Comparison of ENCODE assay signal across 20 cellular contexts in the genomic region with DNA sequence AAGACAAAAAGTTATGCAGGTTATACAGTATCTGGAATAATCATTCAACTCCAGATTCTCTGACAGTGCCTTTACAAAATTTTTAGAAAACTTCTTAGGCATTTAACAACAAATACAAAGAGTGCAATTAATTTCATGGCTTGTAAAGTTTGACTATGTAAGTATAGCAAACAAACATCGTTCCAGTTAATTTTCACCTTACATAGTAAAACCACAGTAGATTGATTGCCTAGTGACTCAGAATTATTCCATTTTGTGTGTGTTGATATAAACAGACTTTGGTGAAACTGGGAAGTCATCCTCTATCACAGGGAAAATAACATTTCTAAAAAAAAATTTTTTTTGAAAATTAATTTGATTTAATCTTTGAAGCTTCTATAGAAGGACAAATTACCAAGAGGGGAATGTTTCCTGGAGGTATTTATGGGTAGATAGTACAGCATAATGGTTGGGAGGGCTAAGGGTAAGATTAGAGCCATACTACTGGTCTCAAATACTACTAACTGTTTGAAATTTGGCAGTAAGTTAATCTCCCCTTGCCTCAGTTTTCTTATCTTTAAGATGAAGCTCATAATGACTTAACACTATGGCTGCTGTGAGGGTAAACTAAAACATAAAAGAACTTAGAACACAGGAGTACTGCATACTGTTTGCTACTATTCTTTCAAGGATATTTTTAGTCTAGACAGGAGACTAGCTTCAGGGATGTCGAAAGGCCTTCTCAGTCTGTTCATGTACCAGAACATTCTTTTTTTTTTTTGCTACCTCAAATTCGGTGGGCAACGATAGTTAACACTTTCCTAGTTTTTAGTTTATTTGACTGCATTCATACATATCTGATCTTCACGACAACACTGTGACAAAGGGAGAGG. TPM values are rescaled to one million over a fixed set of nuclear protein-coding genes. Genes with fewer than 3 reads are reported as not detected.
DNase-seq lines count a peak whose midpoint lies in the region; ATAC-seq, FAIRE-seq and TF ChIP-seq lines count a peak whose summit lies in the region.
"Had no signal": no experiment of that assay in that cellular context is flagged by ENCODE, and none has a peak within 500 bp of the region (broad histone marks: within the 10 kb centered on the region; RNA-seq: fewer than 3 reads in every experiment).

No MANE protein-coding gene starts in this region.

- H3K4me1 ChIP-seq in endodermal cell (ENCODE audit: control insufficient read depth, insufficient read depth, low read length) (peaks cover 32% of the 10 kb centered on the region), neural progenitor cell (no peaks in the 10 kb centered on the region)
- H3K4me1 ChIP-seq: BE2C had no signal

- peaks cover 34% of the 10 kb centered on the region for H3F3A ChIP-seq in neural progenitor cell (ENCODE audit: low read depth)

- H3K27ac ChIP-seq in endodermal cell (ENCODE audit: low read depth, low read length) (no peak overlapping the region), neural progenitor cell (no peak overlapping the region)
- H3K27ac ChIP-seq: KMS-11 had no signal

- H3K27me3 ChIP-seq in endodermal cell (ENCODE audit: control insufficient read depth, insufficient read depth, low read length, poor library complexity, severe bottlenecking) (no peaks in the 10 kb centered on the region), neural progenitor cell (no peaks in the 10 kb centered on the region)
- H3K27me3 ChIP-seq: BE2C had no signal

- no peak for ATAC-seq in HG03521 (IDR thresholded peaks at IDR 0.05; ENCODE audit: unreplicated experiment)

- H3K4me2 ChIP-seq in neural progenitor cell, result no peak overlapping the region
- H3K4me2 ChIP-seq: KMS-11 had no signal

- no peak for TF ChIP-seq POLR2A in GM12892 (IDR thresholded peaks at IDR 0.05; ENCODE audit: low read depth, low read length)

- no peaks in the 10 kb centered on the region for H3K27me3 Mint-ChIP-seq in endodermal cell (ENCODE audit: insufficient read depth)
- no peaks in the 10 kb centered on the region for H3K27me3 Mint-ChIP-seq in neural progenitor cell (ENCODE audit: insufficient read depth, low read depth)
- H3K27me3 Mint-ChIP-seq: CD4-positive, alpha-beta memory T cell had no signal

- H3K4me1 Mint-ChIP-seq in endodermal cell (peaks cover 26% of the 10 kb centered on the region), neural progenitor cell (no peaks in the 10 kb centered on the region)

- FAIRE-seq in GM12892 (lab: Jason Lieb, UNC) (peak; percentile 44), HTR-8/SVneo (lab: Jason Lieb, UNC) (peak; percentile 9)
- FAIRE-seq: RCC 7860 had no signal

- no peak overlapping the region for H3K9ac ChIP-seq in endodermal cell (ENCODE audit: extremely low read depth, low read length, poor library complexity, severe bottlenecking)
- peak overlapping the region; percentile 18 for H3K9ac ChIP-seq in neural progenitor cell
- H3K9ac ChIP-seq: KMS-11 had no signal

- no peaks in the 10 kb centered on the region for H4K20me1 ChIP-seq in neural progenitor cell (ENCODE audit: low read depth)

- TF ChIP-seq CTCF in endodermal cell (conservative IDR thresholded peaks at IDR 0.05), result no peak
- no peak for TF ChIP-seq CTCF in neural progenitor cell (IDR thresholded peaks at IDR 0.05)

- WGBS in endodermal cell (ENCODE audit: insufficient coverage in 1 of 2, insufficient read length in 1 of 2), 2 experiments, result 73% methylated on average over 4 of the region's 5 CpGs; no CpG with 5 or more reads in 1 of the 2 experiments

- DNase-seq in GM12892 (ENCODE audit: insufficient read length) (no peak), HTR-8/SVneo (ENCODE audit: insufficient read length, low spot score) (no peak), endodermal cell (no peak), neural progenitor cell (ENCODE audit: low spot score) (no peak), NCI-H774 (lab: John Stamatoyannopoulos, UW) (no peak), DMS53 (lab: John Stamatoyannopoulos, UW) (no peak)
- no peak for DNase-seq in activated CD4-positive, CD25-positive, alpha-beta regulatory T cell treated with anti-CD3 and anti-CD28 coated beads, Interleukin-2, amount 50 U/mL, for 72 hours
- DNase-seq: ACHN; BE2C; CD4-positive, alpha-beta memory T cell; GF-D8; HCEC 1CT; MM.1S; NCI-H1105; NCI-H187; NCI-H82; SHP77 had no signal

- H3K4me3 ChIP-seq in endodermal cell (ENCODE audit: low read length) (peak overlapping the region; percentile 65), neural progenitor cell (no peak overlapping the region)

- no peak overlapping the region for H2AFZ ChIP-seq in neural progenitor cell (replicated peaks)

- H3K36me3 ChIP-seq in endodermal cell (ENCODE audit: control insufficient read depth, insufficient read depth, low read length), result peaks cover 96% of the 10 kb centered on the region
- peaks cover 41% of the 10 kb centered on the region for H3K36me3 ChIP-seq in neural progenitor cell

- H3K27ac Mint-ChIP-seq in endodermal cell (peak overlapping the region; percentile 45), neural progenitor cell (no peak overlapping the region)

- H3K36me3 Mint-ChIP-seq in endodermal cell (ENCODE audit: low read depth) (peaks cover 63% of the 10 kb centered on the region), neural progenitor cell (peaks cover 13% of the 10 kb centered on the region)

- peak overlapping the region; percentile 6 for H3K4me3 Mint-ChIP-seq in endodermal cell
- no peak overlapping the region for H3K4me3 Mint-ChIP-seq in neural progenitor cell
- H3K4me3 Mint-ChIP-seq: CD4-positive, alpha-beta memory T cell had no signal

- no peaks in the 10 kb centered on the region for H3K79me2 ChIP-seq in neural progenitor cell (ENCODE audit: low read depth)

- H3K9me3 ChIP-seq in endodermal cell (ENCODE audit: control insufficient read depth, low read length) (no peaks in the 10 kb centered on the region), neural progenitor cell (ENCODE audit: low read depth) (no peaks in the 10 kb centered on the region)
- H3K9me3 ChIP-seq: BE2C had no signal

- H3K9me3 Mint-ChIP-seq in endodermal cell (no peaks in the 10 kb centered on the region), neural progenitor cell (no peaks in the 10 kb centered on the region)
- H3K9me3 Mint-ChIP-seq: CD4-positive, alpha-beta memory T cell had no signal

RNA-seq across cellular contexts. Expression of gene NDUFAF7, which starts 19.6 kb away (rescaled TPM):
- polyA plus RNA-seq in GM12892 (2012; ENCODE audit: missing spikeins), result 20.9 TPM
- 10 to 100 TPM; 41.4 to 54.4 TPM for total RNA-seq in endodermal cell
- polyA plus RNA-seq in endodermal cell (2013, experiment 1 of 2), result 26.2 TPM
- 18.2 TPM for polyA plus RNA-seq in endodermal cell (2013, experiment 2 of 2)
- 28.3 and 47.4 TPM in 2 replicates for total RNA-seq in neural progenitor cell (ENCODE audit: low replicate concordance)

RNA-seq across cellular contexts. Expression of gene CEBPZ, which starts 19.7 kb away (rescaled TPM):
- 53.8 TPM for polyA plus RNA-seq in GM12892 (2012; ENCODE audit: missing spikeins)
- total RNA-seq in endodermal cell (10 to 100 TPM; 66.9 to 80.5 TPM), neural progenitor cell (ENCODE audit: low replicate concordance) (56.5 and 86.6 TPM in 2 replicates)
- polyA plus RNA-seq in endodermal cell (2013, experiment 1 of 2), result 35.9 TPM
- polyA plus RNA-seq in endodermal cell (2013, experiment 2 of 2), result 35.8 TPM

RNA-seq across cellular contexts. Expression of gene CEBPZOS, which starts 54.8 kb away (rescaled TPM):
- 40.2 TPM for polyA plus RNA-seq in GM12892 (2012; ENCODE audit: missing spikeins)
- total RNA-seq in endodermal cell (10 to 100 TPM in 1 of 2 donors, 1 to 10 TPM in 1; 4.4 to 11.8 TPM), neural progenitor cell (ENCODE audit: low replicate concordance) (6.4 and 13.6 TPM in 2 replicates)
- 11.6 TPM for polyA plus RNA-seq in endodermal cell (2013, experiment 1 of 2)
- 13.3 TPM for polyA plus RNA-seq in endodermal cell (2013, experiment 2 of 2)
